ENCODE assay signal across 31 cellular contexts in genomic region chr20:4216142-4216735, GRCh38. TPM values are rescaled to one million over a fixed set of nuclear protein-coding genes. Genes with fewer than 3 reads are reported as not detected.
DNase-seq lines count a peak whose midpoint lies in the region; ATAC-seq and TF ChIP-seq lines count a peak whose summit lies in the region.
"Had no signal": no experiment of that assay in that cellular context is flagged by ENCODE, and none has a peak within 500 bp of the region (broad histone marks: within the 10 kb centered on the region; RNA-seq: fewer than 3 reads in every experiment).

No MANE protein-coding gene starts in this region.

- H2BK5ac ChIP-seq in IMR-90 (ENCODE audit: low read depth, low read length, poor library complexity, severe bottlenecking), result peak overlapping the region; percentile 7

- no peaks in the 10 kb centered on the region for H3K27me3 ChIP-seq in IMR-90 (ENCODE audit: control insufficient read depth, insufficient read depth, low read length)
- H3K27me3 ChIP-seq in sigmoid colon, result peaks cover 0 to 9% (median 0%) of the 10 kb centered on the region in 3 donors
- peaks cover 0 to 39% (median 6%) of the 10 kb centered on the region in 4 donors for H3K27me3 ChIP-seq in esophagus muscularis mucosa

- TF ChIP-seq EP300 in sigmoid colon (IDR thresholded peaks at IDR 0.05), result no peak
- TF ChIP-seq EP300 in esophagus muscularis mucosa (IDR thresholded peaks at IDR 0.05), result no peak

- dilution Hi-C loops in IMR-90 (cut with HindIII; ENCODE audit: low sequenced_read_pairs, unreplicated experiment), result no loop called here

- peaks cover 3% of the 10 kb centered on the region; the same call in 1 of the 2 replicates for H3K9me1 ChIP-seq in IMR-90 (ENCODE audit: insufficient read depth, low read length)

- H3K27ac ChIP-seq in IMR-90 (ENCODE audit: insufficient read depth, low read length) (no peak overlapping the region), sigmoid colon (no peak overlapping the region), esophagus muscularis mucosa (replicated peaks in 1 of 4) (no peak overlapping the region)
- H3K27ac ChIP-seq: coronary artery, gastrocnemius medialis, psoas muscle had no signal

- peak overlapping the region; percentile 23; the same call in 1 of the 2 replicates for H3K4me2 ChIP-seq in IMR-90 (ENCODE audit: low read depth, low read length)

- in situ Hi-C loops in IMR-90 (cut with MboI; ENCODE audit: low sequenced_read_pairs), result no loop called here

- no peak overlapping the region for H3K56ac ChIP-seq in IMR-90 (ENCODE audit: extremely low read depth, insufficient read depth, low read length)

- peak overlapping the region in 1 of 2 experiments; percentile 53; a peak in 1 of 4 replicates for H4K8ac ChIP-seq in IMR-90 (ENCODE audit: low read depth in 2 of 2, low read length in 2 of 2)

- CTCF ChIA-PET in IMR-90 (lab: Yijun Ruan, JAX), result interaction anchor here (0.7 to 1.2 kb wide), 2 partner anchors 7 to 11 kb away, joined by 3 read pairs; no protein-coding TSS in a partner anchor

- H2BK20ac ChIP-seq in IMR-90 (ENCODE audit: low read depth, low read length), result no peak overlapping the region

- H3K36me3 ChIP-seq in IMR-90 (ENCODE audit: control insufficient read depth, insufficient read depth, low read length), result no peaks in the 10 kb centered on the region
- H3K36me3 ChIP-seq in sigmoid colon, result no peaks in the 10 kb centered on the region
- no peaks in the 10 kb centered on the region for H3K36me3 ChIP-seq in esophagus muscularis mucosa
- H3K36me3 ChIP-seq: adrenal gland, gastrocnemius medialis, tibial nerve had no signal

- intact Hi-C loops in IMR-90 (cut with micrococcal nuclease) (no loop called here), sigmoid colon (cut with DNase I) (no loop called here), esophagus muscularis mucosa (cut with DNase I) (no loop called here), lower leg skin (cut with DNase I; ENCODE audit: low total_unique reads) (no loop called here)

- TF ChIP-seq CTCF in AG10803 (conservative IDR thresholded peaks at IDR 0.05; ENCODE audit: low read length) (no peak), IMR-90 (conservative IDR thresholded peaks at IDR 0.05; ENCODE audit: low read depth, low read length) (no peak), fibroblast of the aortic adventitia (IDR thresholded peaks at IDR 0.05; ENCODE audit: insufficient read depth, low read length) (no peak), sigmoid colon (IDR thresholded peaks at IDR 0.05) (no peak), esophagus muscularis mucosa (IDR thresholded peaks at IDR 0.05) (no peak), lower leg skin (IDR thresholded peaks at IDR 0.05) (no peak)

- H3K4me1 ChIP-seq in IMR-90 (ENCODE audit: control insufficient read depth, insufficient read depth, low read length), result peaks cover 9% of the 10 kb centered on the region
- peaks cover 0 to 4% (median 3%) of the 10 kb centered on the region in 4 donors for H3K4me1 ChIP-seq in sigmoid colon
- H3K4me1 ChIP-seq in esophagus muscularis mucosa, result peaks cover 0 to 3% (median 2%) of the 10 kb centered on the region in 4 donors
- H3K4me1 ChIP-seq: gastrocnemius medialis, psoas muscle had no signal

- TF ChIP-seq RAD21 in IMR-90 (IDR thresholded peaks at IDR 0.05; ENCODE audit: low read length), result no peak

- no peaks in the 10 kb centered on the region for H3K9me3 ChIP-seq in IMR-90 (ENCODE audit: control insufficient read depth, insufficient read depth, low read length)
- no peaks in the 10 kb centered on the region for H3K9me3 ChIP-seq in sigmoid colon
- no peaks in the 10 kb centered on the region for H3K9me3 ChIP-seq in esophagus muscularis mucosa
- H3K9me3 ChIP-seq: adrenal gland, gastrocnemius medialis, psoas muscle, tibial nerve had no signal

- no peak overlapping the region for H3K4ac ChIP-seq in IMR-90 (ENCODE audit: low read depth, low read length)

- H2AK9ac ChIP-seq in IMR-90 (replicated peaks; ENCODE audit: low read depth, low read length, poor library complexity), result no peak overlapping the region

- POLR2A ChIA-PET in IMR-90 (lab: Charles Lee; ENCODE audit: unreplicated experiment), result no interaction called here

- DNase-seq in AG10803 (ENCODE audit: low read depth) (peak; percentile 97), IMR-90 (peak; percentile 38), fibroblast of the aortic adventitia (ENCODE audit: low read depth) (peak; percentile 37), sigmoid colon (peak; percentile 12), NCI-H1436 (lab: John Stamatoyannopoulos, UW) (no peak), esophagus muscularis mucosa (ENCODE audit: extremely low spot score) (no peak), T-helper 2 cell (no peak), lower leg skin (ENCODE audit: low spot score in 2 of 2) (no peak)
- DNase-seq: activated B cell treated with CpG ODN at 0.5 μM for 24 hours; activated CD8-positive, alpha-beta memory T cell treated with anti-CD3 and anti-CD28 coated beads, Interleukin-2, amount 10 ng/mL, durations not matched to agents 7 days and 5 days; activated naive CD4-positive, alpha-beta T cell; activated T-cell treated with anti-CD3 and anti-CD28 coated beads, Interleukin-2, amount 50 U/mL, for 48 hours; adrenal gland; CD4-positive, CD25-positive, alpha-beta regulatory T cell; effector memory CD4-positive, alpha-beta T cell; erythroblast; gastrocnemius medialis; hippocampal formation; naive B cell; NCI-H1092; NCI-H187; NCI-H2227 treated with DMSO at 0.1 percent for 48 hours; stimulated activated CD4-positive, alpha-beta T cell treated with anti-CD3 and anti-CD28 coated beads, Interleukin-1b, Interleukin-23, amount 100 ng/mL, for 48 hours; stimulated activated CD8-positive, alpha-beta memory T cell treated with anti-CD3 and anti-CD28 coated beads, Interleukin-4, amount 100 ng/mL, for 48 hours; SW 1271 had no signal

- H2AFZ ChIP-seq in IMR-90 (replicated peaks; ENCODE audit: low read length, poor library complexity), result peak overlapping the region; percentile 72

- H3K14ac ChIP-seq in IMR-90 (replicated peaks; ENCODE audit: low read depth, low read length), result 0 out of 2 replicates have a peak overlapping the region, but pooled peaks have one; percentile 10

- no peak overlapping the region for H3K18ac ChIP-seq in IMR-90 (ENCODE audit: low read depth, low read length)

- no TSS peak for BruUV-seq in IMR-90 (replicated peaks; lab: Mats Ljungman, UMichigan)

- TF ChIP-seq POLR2A in IMR-90 (IDR thresholded peaks at IDR 0.05; ENCODE audit: low read depth, low read length) (no peak), sigmoid colon (IDR thresholded peaks at IDR 0.05) (no peak), esophagus muscularis mucosa (IDR thresholded peaks at IDR 0.05; ENCODE audit: low read depth) (no peak), lower leg skin (IDR thresholded peaks at IDR 0.05) (no peak)

- no peak overlapping the region for H4K91ac ChIP-seq in IMR-90 (ENCODE audit: insufficient read depth, low read depth, low read length)

- no peak overlapping the region for H3K4me3 ChIP-seq in AG10803 (ENCODE audit: low read length)
- H3K4me3 ChIP-seq in IMR-90 (ENCODE audit: insufficient read depth, low read depth, low read length), result no peak overlapping the region
- no peak overlapping the region for H3K4me3 ChIP-seq in fibroblast of the aortic adventitia (ENCODE audit: low read depth, low read length)
- H3K4me3 ChIP-seq in sigmoid colon, result no peak overlapping the region
- no peak overlapping the region for H3K4me3 ChIP-seq in esophagus muscularis mucosa
- no peak overlapping the region for H3K4me3 ChIP-seq in lower leg skin (ENCODE audit: low read depth, poor library complexity, severe bottlenecking)
- H3K4me3 ChIP-seq: adrenal gland, coronary artery, gastrocnemius medialis, psoas muscle, tibial nerve had no signal

- H2BK15ac ChIP-seq in IMR-90 (ENCODE audit: low read depth, low read length), result no peak overlapping the region

- no peaks in the 10 kb centered on the region; the same call in 1 of the 2 replicates for H4K20me1 ChIP-seq in IMR-90 (ENCODE audit: insufficient read depth, low read length)

- H3K9ac ChIP-seq in IMR-90 (ENCODE audit: low read depth, low read length), result no peak overlapping the region

- no peak overlapping the region for H4K5ac ChIP-seq in IMR-90 (ENCODE audit: low read depth, low read length)

- peak; percentile 44 for ATAC-seq in IMR-90 (ENCODE audit: low read depth)
- ATAC-seq: activated CD8-positive, alpha-beta memory T cell treated with anti-CD3 and anti-CD28 coated beads, Interleukin-2, amount 10 ng/mL, durations not matched to agents 7 days and 5 days; gastrocnemius medialis; Panc1; psoas muscle had no signal

- H3K79me1 ChIP-seq in IMR-90 (ENCODE audit: low read depth in 1 of 2, low read length in 2 of 2), result no peaks in the 10 kb centered on the region

- H3K23ac ChIP-seq in IMR-90 (ENCODE audit: low read depth, low read length), result no peak overlapping the region

- H2BK120ac ChIP-seq in IMR-90 (ENCODE audit: low read depth, low read length), result peak overlapping the region; percentile 8; the same call in 1 of the 2 replicates

- 90% methylated on average over 3 of the region's 11 CpGs; no CpG with 5 or more reads in 1 of the 2 experiments for WGBS in IMR-90 (ENCODE audit: extremely low coverage in 2 of 2, insufficient read length in 1 of 2), 2 experiments
- WGBS in sigmoid colon, 2 donors, result 69 to 80% methylated on average over 11 of the region's 11 CpGs
- WGBS in esophagus muscularis mucosa, result 84% methylated on average over 11 of the region's 11 CpGs
- WGBS in lower leg skin, 2 donors, result 77 to 80% methylated on average over 11 of the region's 11 CpGs

- H2AK5ac ChIP-seq in IMR-90 (ENCODE audit: low read depth, low read length), result no peak overlapping the region

TF ChIP-seq in IMR-90, 13 proteins besides CTCF, POLR2A, EP300 and RAD21 (continues in another document):
- TF ChIP-seq USF2 (IDR thresholded peaks at IDR 0.05; ENCODE audit: low read depth, low read length), result no peak
- TF ChIP-seq RCOR1 (IDR thresholded peaks at IDR 0.05; ENCODE audit: insufficient replicate concordance, low read length), result no peak
- no peak for TF ChIP-seq MXI1 (IDR thresholded peaks at IDR 0.05; ENCODE audit: borderline replicate concordance, low read depth, low read length)

RNA-seq across cellular contexts. Expression of gene ADRA1D, which starts 32.8 kb away (rescaled TPM):
- under 0.01 and 0.28 TPM in 2 replicates for total RNA-seq in IMR-90 (2012; rRNA removed)
- 1.4 and 1.8 TPM in 2 replicates for polyA plus RNA-seq in IMR-90 (2012; rRNA removed)
- polyA plus RNA-seq in IMR-90 (2012; cell fraction: cytosol; rRNA removed), result 0.55 and 1.3 TPM in 2 replicates
- polyA plus RNA-seq in IMR-90 (2012; cell fraction: nucleus; rRNA removed; ENCODE audit: low replicate concordance), result 0.36 and 1.1 TPM in 2 replicates
- total RNA-seq in fibroblast of the aortic adventitia (ENCODE audit: low replicate concordance), result 0.09 and 0.49 TPM in 2 replicates
- total RNA-seq in sigmoid colon, result 1 to 10 TPM in 2 of 4 donors, under 1 TPM in 2; 0.66 to 3.6 (median 1.0) TPM
- under 1 TPM in 1 of 3 donors, not detected in 2; 0.35 TPM for polyA plus RNA-seq in sigmoid colon
- total RNA-seq in esophagus muscularis mucosa, result under 1 TPM in 3 of 4 donors, not detected in 1; 0.17 to 0.39 (median 0.23) TPM
- under 1 TPM in 3 of 4 donors, not detected in 1; 0.15 to 0.65 (median 0.23) TPM for total RNA-seq in lower leg skin
- total RNA-seq: activated B cell treated with CpG ODN at 0.5 μM for 24 hours; activated CD8-positive, alpha-beta memory T cell treated with anti-CD3 and anti-CD28 coated beads, Interleukin-2, amount 10 ng/mL, durations not matched to agents 7 days and 5 days; bronchial epithelial cell; CD4-positive, CD25-positive, alpha-beta regulatory T cell; Daoy had no signal
- polyA plus RNA-seq: CD4-positive, CD25-positive, alpha-beta regulatory T cell had no signal

Comparison
In these comparisons a context has a peak if more than half of its experiments do, and no peak if none do; other contexts are left out.
1. DNase-seq: peak in AG10803 (single experiment), IMR-90 (single experiment), fibroblast of the aortic adventitia (single experiment) and sigmoid colon (single experiment); none in NCI-H1436 (single experiment), esophagus muscularis mucosa (single experiment), T-helper 2 cell (0 of 5) and lower leg skin (0 of 2).